ENCODE assay signal across 8 cellular contexts in the genomic region with DNA sequence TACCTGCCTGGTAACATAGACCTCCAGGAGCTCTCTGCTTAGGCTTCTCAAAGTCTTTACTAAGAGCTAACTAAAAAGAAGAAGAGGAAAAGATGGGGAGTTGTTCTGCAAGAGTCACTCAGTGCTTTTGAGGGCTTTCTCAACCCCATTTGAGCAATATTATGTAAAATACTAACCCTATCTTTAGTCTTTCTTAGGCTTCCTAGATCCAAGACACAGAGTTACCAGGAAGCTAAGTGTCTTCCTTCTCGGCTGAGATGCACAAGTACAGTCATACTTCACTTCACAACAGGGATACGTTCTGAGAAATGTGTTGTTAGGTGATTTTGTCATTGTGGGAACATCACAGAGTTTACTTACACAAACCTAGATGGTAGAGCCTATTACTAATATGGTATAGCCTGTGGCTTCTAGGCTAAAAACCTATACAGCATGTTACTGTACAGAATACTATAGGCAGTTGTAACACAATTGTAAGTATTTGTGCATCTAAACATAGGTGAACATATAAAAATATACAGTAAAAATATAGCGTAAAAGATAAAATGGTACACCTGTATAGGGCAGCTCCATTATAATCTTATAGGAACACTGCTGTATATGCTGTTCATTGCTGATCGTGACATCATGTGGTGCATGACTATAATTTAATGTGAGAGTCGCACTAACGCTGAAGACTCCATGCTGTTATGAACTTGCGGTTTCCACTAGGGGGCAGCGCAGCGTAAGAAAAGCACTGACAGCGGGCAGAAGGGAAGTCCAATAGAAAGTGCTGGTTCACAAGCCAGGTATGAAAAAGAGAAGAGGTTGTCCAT. TPM values are rescaled to one million over a fixed set of nuclear protein-coding genes. Genes with fewer than 3 reads are reported as not detected.
DNase-seq lines count a peak whose midpoint lies in the region; ATAC-seq and TF ChIP-seq lines count a peak whose summit lies in the region.

No MANE protein-coding gene starts in this region.

- no peak overlapping the region for H2AK5ac ChIP-seq in trophoblast cell (ENCODE audit: low read length)

- DNase-seq in GM04504 (ENCODE audit: low read depth) (peak; percentile 74), HEK293T (ENCODE audit: extremely low spot score) (peak; percentile 74), NAMALWA (ENCODE audit: low spot score) (peak; percentile 93), SK-N-MC (ENCODE audit: low read depth, low spot score) (peak; percentile 22), glomerular endothelial cell (ENCODE audit: extremely low read depth, low read depth, low spot score) (peak; percentile 57), trophoblast cell (peak; percentile 74 to 93), upper lobe of right lung (peak; percentile 89)
- peak; percentile 87 for DNase-seq in activated naive CD4-positive, alpha-beta T cell treated with Interleukin-2 at 50 U/mL for 16 hours

- no peak overlapping the region for H2BK5ac ChIP-seq in trophoblast cell (ENCODE audit: low read depth, low read length, poor library complexity)

- no peak overlapping the region for H3K18ac ChIP-seq in trophoblast cell (ENCODE audit: low read length)

- H3K36me3 ChIP-seq in SK-N-MC (ENCODE audit: insufficient read depth, low read length) (no peaks in the 10 kb centered on the region), trophoblast cell (ENCODE audit: control insufficient read depth in 1 of 2, insufficient read depth in 2 of 2, low read length in 2 of 2) (no peaks in the 10 kb centered on the region), upper lobe of right lung (no peaks in the 10 kb centered on the region)

- no peak overlapping the region for H4K8ac ChIP-seq in trophoblast cell (ENCODE audit: low read depth, low read length)

- no peak overlapping the region for H3K4me2 ChIP-seq in trophoblast cell (ENCODE audit: low read length)

- no peaks in the 10 kb centered on the region for H3K79me2 ChIP-seq in trophoblast cell (ENCODE audit: control insufficient read depth, insufficient read depth, low read length, poor library complexity)

- no peak overlapping the region for H3K4ac ChIP-seq in trophoblast cell (ENCODE audit: low read depth, low read length)

- no peak overlapping the region for H2BK120ac ChIP-seq in trophoblast cell (ENCODE audit: insufficient read depth, low read length, poor library complexity)

- no peak overlapping the region for H2AFZ ChIP-seq in trophoblast cell (ENCODE audit: insufficient read depth, low read length, poor library complexity)

- H3K23ac ChIP-seq in trophoblast cell (ENCODE audit: low read length): no peak overlapping the region

- no peak overlapping the region for H4K91ac ChIP-seq in trophoblast cell (ENCODE audit: low read depth, low read length)

- WGBS in trophoblast cell (ENCODE audit: extremely low coverage, insufficient coverage, insufficient read length): no CpG with 5 or more reads among the region's 10 CpGs

- POLR2A ChIA-PET in HEK293T (lab: Yijun Ruan, JAX): interaction anchor here (1.3 to 1.7 kb wide), 2 partner anchors 98 to 99 kb away, joined by 4 to 9 read pairs; no protein-coding TSS in a partner anchor

- H3K27ac ChIP-seq in SK-N-MC: no peak overlapping the region
- no peak overlapping the region for H3K27ac ChIP-seq in trophoblast cell (ENCODE audit: low read depth, low read length)
- H3K27ac ChIP-seq in upper lobe of right lung: no peak overlapping the region

- TF ChIP-seq CTCF in upper lobe of right lung (IDR thresholded peaks at IDR 0.05): peak; percentile 89

- H3K4me3 ChIP-seq in SK-N-MC (no peak overlapping the region), trophoblast cell (ENCODE audit: low read depth, low read length) (no peak overlapping the region), upper lobe of right lung (no peak overlapping the region)

- H3K9me3 ChIP-seq in SK-N-MC (ENCODE audit: low read depth, low read length) (no peaks in the 10 kb centered on the region), trophoblast cell (ENCODE audit: insufficient read depth, low read depth, low read length) (no peaks in the 10 kb centered on the region), upper lobe of right lung (no peaks in the 10 kb centered on the region)

- no peak overlapping the region for H3K14ac ChIP-seq in trophoblast cell (ENCODE audit: low read length)

- H3K9ac ChIP-seq in SK-N-MC (ENCODE audit: insufficient read length) (no peak overlapping the region), trophoblast cell (ENCODE audit: low read length) (no peak overlapping the region)

- no peak overlapping the region for H4K12ac ChIP-seq in trophoblast cell (ENCODE audit: low read depth, low read length)

- intact Hi-C loops in upper lobe of right lung (cut with DNase I): loop anchor here (10.0 kb wide), 2 partner anchors 99 to 379 kb away; no protein-coding TSS in a partner anchor

- H3K79me1 ChIP-seq in trophoblast cell (ENCODE audit: low read length): no peaks in the 10 kb centered on the region

- ATAC-seq in upper lobe of right lung: peak; percentile 97

- H2BK12ac ChIP-seq in trophoblast cell (ENCODE audit: low read length): no peak overlapping the region

- no peaks in the 10 kb centered on the region for H3K4me1 ChIP-seq in trophoblast cell (ENCODE audit: control insufficient read depth in 1 of 2, insufficient read depth in 2 of 2, low read length in 2 of 2)
- H3K4me1 ChIP-seq in upper lobe of right lung: no peaks in the 10 kb centered on the region

- no peaks in the 10 kb centered on the region for H3K27me3 ChIP-seq in trophoblast cell (ENCODE audit: insufficient read depth, low read length)
- no peaks in the 10 kb centered on the region for H3K27me3 ChIP-seq in upper lobe of right lung

- CTCF ChIA-PET in HEK293T (lab: Yijun Ruan, JAX): interaction anchor here (0.6 to 5.0 kb wide), 14 partner anchors 9 to 272 kb away, joined by 3 to 112 read pairs (median 4); a partner anchor contains a TSS

TF ChIP-seq in HEK293T, 16 proteins besides CTCF, POLR2A, EP300 and RAD21:
- TF ChIP-seq CTBP1 (IDR thresholded peaks at IDR 0.05; ENCODE audit: borderline replicate concordance): no peak
- TF ChIP-seq, protein P1, sequence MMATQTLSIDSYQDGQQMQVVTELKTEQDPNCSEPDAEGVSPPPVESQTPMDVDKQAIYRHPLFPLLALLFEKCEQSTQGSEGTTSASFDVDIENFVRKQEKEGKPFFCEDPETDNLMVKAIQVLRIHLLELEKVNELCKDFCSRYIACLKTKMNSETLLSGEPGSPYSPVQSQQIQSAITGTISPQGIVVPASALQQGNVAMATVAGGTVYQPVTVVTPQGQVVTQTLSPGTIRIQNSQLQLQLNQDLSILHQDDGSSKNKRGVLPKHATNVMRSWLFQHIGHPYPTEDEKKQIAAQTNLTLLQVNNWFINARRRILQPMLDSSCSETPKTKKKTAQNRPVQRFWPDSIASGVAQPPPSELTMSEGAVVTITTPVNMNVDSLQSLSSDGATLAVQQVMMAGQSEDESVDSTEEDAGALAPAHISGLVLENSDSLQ (IDR thresholded peaks at IDR 0.05): 0 out of 2 replicates have a peak, but pooled peaks have one; percentile 12
- TF ChIP-seq LEF1 (IDR thresholded peaks at IDR 0.05; ENCODE audit: borderline replicate concordance): no peak
- TF ChIP-seq NFRKB (IDR thresholded peaks at IDR 0.05): no peak
- TF ChIP-seq BHLHE40 (IDR thresholded peaks at IDR 0.05; ENCODE audit: borderline replicate concordance): no peak
- no peak for TF ChIP-seq ARNT (IDR thresholded peaks at IDR 0.05)
- TF ChIP-seq SUZ12 (IDR thresholded peaks at IDR 0.05): no peak
- no peak for TF ChIP-seq FOXA1 (IDR thresholded peaks at IDR 0.05)

RNA-seq across cellular contexts. Expression of a gene that starts 16.3 kb away (rescaled TPM):
- not detected in 2 replicates for total RNA-seq in glomerular endothelial cell
- 0.03 and 0.10 TPM in 2 replicates for polyA plus RNA-seq in trophoblast cell (2013)
- total RNA-seq in upper lobe of right lung: 2.3 TPM

RNA-seq across cellular contexts. Expression of a gene that starts 32.8 kb away (rescaled TPM):
- not detected in 2 replicates for total RNA-seq in glomerular endothelial cell
- not detected in 2 replicates for polyA plus RNA-seq in trophoblast cell (2013)
- total RNA-seq in upper lobe of right lung: not detected

RNA-seq across cellular contexts. Expression of a gene that starts 44.7 kb away (rescaled TPM):
- total RNA-seq in glomerular endothelial cell (1.2 and 1.8 TPM in 2 replicates), upper lobe of right lung (6.8 TPM)
- polyA plus RNA-seq in trophoblast cell (2013): 0.03 TPM in 2 replicates

Comparison
In these comparisons a context has a peak if more than half of its experiments do, and no peak if none do; other contexts are left out.
1. DNase-seq: peak in every context shown above with its lines; median percentile 93 in NAMALWA; 89 in upper lobe of right lung; 87 in activated naive CD4-positive, alpha-beta T cell treated with Interleukin-2 at 50 U/mL for 16 hours; 84 in trophoblast cell; 74 in GM04504; 74 in HEK293T; 57 in glomerular endothelial cell; 22 in SK-N-MC.